23 cellular contexts compared by ENCODE assay signal in genomic region chr19:57648336-57649003, GRCh38. TPM values are rescaled to one million over a fixed set of nuclear protein-coding genes. Genes with fewer than 3 reads are reported as not detected.
DNase-seq lines count a peak whose midpoint lies in the region; ATAC-seq, FAIRE-seq and TF ChIP-seq lines count a peak whose summit lies in the region.
"Had no signal": no experiment of that assay in that cellular context is flagged by ENCODE, and none has a peak within 500 bp of the region (broad histone marks: within the 10 kb centered on the region; RNA-seq: fewer than 3 reads in every experiment).

No MANE protein-coding gene starts in this region.

- TF ChIP-seq EP300 in K562 (IDR thresholded peaks at IDR 0.05; ENCODE audit: low read length): no peak

- no peaks in the 10 kb centered on the region for H4K20me1 ChIP-seq in K562 (replicated peaks; ENCODE audit: control insufficient read depth, insufficient read depth, low read length)

- no peak overlapping the region for H3K27ac Mint-ChIP-seq in Caco-2 (ENCODE audit: unreplicated experiment)
- H3K27ac Mint-ChIP-seq: CD4-positive, alpha-beta T cell had no signal

- H3K36me3 ChIP-seq in A673 (ENCODE audit: insufficient read depth, low read length, poor library complexity, severe bottlenecking) (no peaks in the 10 kb centered on the region), HEK293 (ENCODE audit: control insufficient read depth in 2 of 2, insufficient read depth in 1 of 2, low read length in 2 of 2) (no peaks in the 10 kb centered on the region), K562 (ENCODE audit: control insufficient read depth, insufficient read depth, low read length) (no peaks in the 10 kb centered on the region), Caco-2 (ENCODE audit: control insufficient read depth, insufficient read depth, low read length) (no peaks in the 10 kb centered on the region)

- no peaks in the 10 kb centered on the region for H3K79me2 ChIP-seq in K562 (ENCODE audit: control insufficient read depth, insufficient read depth, low read length)

- H3K4me2 ChIP-seq in K562 (ENCODE audit: insufficient read depth, low read length): no peak overlapping the region

- ATAC-seq in K562 (no peak), HG02588 (IDR thresholded peaks at IDR 0.05; ENCODE audit: unreplicated experiment) (no peak)
- ATAC-seq: HepG2, left ventricle myocardium superior, mucosa of descending colon had no signal

- H3K9me3 ChIP-seq in A673 (ENCODE audit: low read depth, low read length, poor library complexity, severe bottlenecking): no peaks in the 10 kb centered on the region
- H3K9me3 ChIP-seq in HEK293 (ENCODE audit: control insufficient read depth, insufficient read depth, low read depth, low read length): no peaks in the 10 kb centered on the region
- H3K9me3 ChIP-seq in K562 (replicated peaks; ENCODE audit: control insufficient read depth, insufficient read depth, low read depth, low read length): peaks cover 2% of the 10 kb centered on the region; the same call in 1 of the 2 replicates
- peaks cover 11% of the 10 kb centered on the region; the same call in 1 of the 2 replicates for H3K9me3 ChIP-seq in Caco-2

- no peaks in the 10 kb centered on the region for H3K9me1 ChIP-seq in K562 (ENCODE audit: control insufficient read depth, insufficient read depth, low read length)

- no peak overlapping the region for H3K4me3 ChIP-seq in A673 (ENCODE audit: low read depth, low read length, poor library complexity, severe bottlenecking)
- no peak overlapping the region for H3K4me3 ChIP-seq in HEK293 (ENCODE audit: low read depth, low read length)
- no peak overlapping the region for H3K4me3 ChIP-seq in K562
- H3K4me3 ChIP-seq in Caco-2 (ENCODE audit: low read depth, low read length): no peak overlapping the region
- H3K4me3 ChIP-seq: mucosa of descending colon had no signal

- POLR2A ChIA-PET in A673 (lab: Charles Lee; ENCODE audit: low non-redundant PET) (no interaction called here), HEK293 (lab: Yijun Ruan, JAX) (no interaction called here), K562 (lab: Yijun Ruan, JAX) (no interaction called here), Caco-2 (lab: Charles Lee) (no interaction called here)

- TF ChIP-seq POLR2A in K562 (conservative IDR thresholded peaks at IDR 0.05): no peak

- peaks cover 15% of the 10 kb centered on the region for H3K4me1 Mint-ChIP-seq in Caco-2 (ENCODE audit: low read depth, unreplicated experiment)

- H3K27me3 Mint-ChIP-seq in Caco-2 (ENCODE audit: insufficient read depth, unreplicated experiment): no peaks in the 10 kb centered on the region

- FAIRE-seq in K562 (lab: Jason Lieb, UNC) (peak; percentile 19), urothelium cell line (lab: Jason Lieb, UNC) (no peak)
- FAIRE-seq: H1, HepG2 had no signal

- no peak overlapping the region for H2AFZ ChIP-seq in K562 (ENCODE audit: low read depth, low read length)

- no peak overlapping the region for H3K9ac ChIP-seq in K562 (ENCODE audit: insufficient read depth in 1 of 2, low read depth in 2 of 2, low read length in 2 of 2)

- BruUV-seq in A673 (replicated peaks; lab: Mats Ljungman, UMichigan) (no TSS peak), K562 (replicated peaks; lab: Mats Ljungman, UMichigan) (no TSS peak), Caco-2 (replicated peaks; lab: Mats Ljungman, UMichigan) (no TSS peak)

- no peak overlapping the region for H3K4me3 Mint-ChIP-seq in Caco-2 (ENCODE audit: unreplicated experiment)
- H3K4me3 Mint-ChIP-seq: CD4-positive, alpha-beta T cell had no signal

- intact Hi-C loops in A673 (cut with micrococcal nuclease; ENCODE audit: unreplicated experiment) (no loop called here), K562 (cut with micrococcal nuclease) (no loop called here), Caco-2 (cut with micrococcal nuclease; ENCODE audit: unreplicated experiment) (no loop called here)

- H3K4me1 ChIP-seq in A673 (ENCODE audit: insufficient read depth, low read length, poor library complexity, severe bottlenecking): no peaks in the 10 kb centered on the region
- no peaks in the 10 kb centered on the region for H3K4me1 ChIP-seq in HEK293 (ENCODE audit: control insufficient read depth, insufficient read depth, low read length)
- peaks cover 7 to 10% of the 10 kb centered on the region in 2 experiments; a peak in 3 of 5 replicates for H3K4me1 ChIP-seq in K562 (replicated peaks in 1 of 2; ENCODE audit: control insufficient read depth in 2 of 2, insufficient read depth in 2 of 2, low read length in 2 of 2)
- peaks cover 11% of the 10 kb centered on the region; the same call in 1 of the 2 replicates for H3K4me1 ChIP-seq in Caco-2

- H3K27me3 ChIP-seq in A673 (replicated peaks; ENCODE audit: insufficient read depth, low read depth, low read length, poor library complexity) (no peaks in the 10 kb centered on the region), K562 (ENCODE audit: control insufficient read depth in 2 of 2, insufficient read depth in 2 of 2, low read length in 2 of 2) (no peaks in the 10 kb centered on the region), Caco-2 (replicated peaks; ENCODE audit: control insufficient read depth, insufficient read depth, low read length) (no peaks in the 10 kb centered on the region; the same call in 1 of the 2 replicates)

- in situ Hi-C loops in K562 (cut with MboI): no loop called here

- H3K27ac ChIP-seq in A673 (ENCODE audit: low read depth, low read length, poor library complexity, severe bottlenecking) (no peak overlapping the region), HEK293 (ENCODE audit: extremely low read depth, low read depth, low read length) (no peak overlapping the region), K562 (ENCODE audit: extremely low read depth, low read depth, low read length) (no peak overlapping the region)

- CTCF ChIA-PET in A673 (lab: Charles Lee) (no interaction called here), HEK293 (lab: Yijun Ruan, JAX) (no interaction called here), K562 (lab: Yijun Ruan, JAX; ENCODE audit: low intra/inter-chr PET ratio) (no interaction called here), Caco-2 (lab: Charles Lee) (no interaction called here)

- DNase-seq in A673 (ENCODE audit: low spot score): peak; percentile 42
- DNase-seq in NCI-H2171 treated with DMSO at 0.1 percent for 48 hours (lab: John Stamatoyannopoulos, UW): peak; percentile 89
- no peak for DNase-seq in K562 (ENCODE audit: extremely low read depth in 1 of 4, low spot score in 3 of 4)
- DNase-seq in urothelium cell line (ENCODE audit: low spot score): no peak
- DNase-seq in GM19238 (ENCODE audit: insufficient read length, low spot score): no peak
- no peak for DNase-seq in Caco-2
- DNase-seq: ACHN; activated CD4-positive, alpha-beta T cell treated with anti-CD3 and anti-CD28 coated beads for 48 hours; activated CD8-positive, alpha-beta memory T cell treated with anti-CD3 and anti-CD28 coated beads, Interleukin-2, amount 50 U/mL, for 4 hours; activated gamma-delta T cell treated with Interleukin-2 at 50 U/mL for 16 hours; CD4-positive, alpha-beta T cell; effector memory CD4-positive, alpha-beta T cell; left ventricle myocardium superior; MM.1S; mucosa of descending colon; NCI-H526 treated with DMSO at 0.1 percent for 48 hours; T1000 had no signal

- 7% methylated on average over 6 of the region's 6 CpGs for WGBS in K562 (ENCODE audit: insufficient coverage, low coverage, missing lambda C conversion rate)

- peaks cover 23% of the 10 kb centered on the region for H3K9me3 Mint-ChIP-seq in Caco-2 (ENCODE audit: unreplicated experiment)

- no peak for TF ChIP-seq CTCF in A673 (conservative IDR thresholded peaks at IDR 0.05; ENCODE audit: low read depth, low read length)
- TF ChIP-seq CTCF in HEK293 (tag by site-specific recombination; IDR thresholded peaks at IDR 0.05): no peak
- TF ChIP-seq CTCF in K562 (IDR thresholded peaks at IDR 0.05 in 2 of 3, conservative IDR thresholded peaks at IDR 0.05 in 1 of 3; ENCODE audit: insufficient read depth in 2 of 3, low read depth in 1 of 3, low read length in 3 of 3): no peak
- no peak for TF ChIP-seq CTCF in Caco-2 (IDR thresholded peaks at IDR 0.05; ENCODE audit: insufficient read depth in 1 of 2, low read depth in 1 of 2, low read length in 1 of 2, severe bottlenecking in 1 of 2, unreplicated experiment in 1 of 2)

- H3K36me3 Mint-ChIP-seq in Caco-2 (ENCODE audit: insufficient read depth, unreplicated experiment): peaks cover 10% of the 10 kb centered on the region

- no peak for TF ChIP-seq RAD21 in K562 (CRISPR knock-in tag; conservative IDR thresholded peaks at IDR 0.05 in 1 of 2, IDR thresholded peaks at IDR 0.05 in 1 of 2)

RNA-seq across cellular contexts. Expression of gene ZNF211, which starts 15.5 kb away (rescaled TPM):
- total RNA-seq in A673 (2021) (8.2 and 10.1 TPM in 2 replicates), K562 (2014; rRNA removed) (3.7 and 4.3 TPM in 2 replicates), K562 (2014; rRNA removed; fragmentation: Illumina TruSeq; extraction: Trizol) (6.3 and 6.6 TPM in 2 replicates), K562 (2015; rRNA removed; fragmentation: Illumina TruSeq; extraction: Trizol) (4.9 and 5.1 TPM in 2 replicates), K562 (2021) (4.1 and 4.2 TPM in 2 replicates), Caco-2 (2022) (10.5 and 13.3 TPM in 2 replicates)
- total RNA-seq in K562 (2011; cell fraction: chromatin; rRNA removed; ENCODE audit: low replicate concordance): 11.8 and 17.5 TPM in 2 replicates
- total RNA-seq in K562 (2011; cell fraction: nucleolus; rRNA removed): 11.2 and 12.1 TPM in 2 replicates
- 12.6 and 12.8 TPM in 2 replicates for total RNA-seq in K562 (2011; cell fraction: nucleoplasm; rRNA removed)
- polyA plus RNA-seq in K562 (2011; rRNA removed) (8.5 and 11.6 TPM in 2 replicates), K562 (2014; fragmentation: Illumina TruSeq; extraction: Trizol) (4.5 and 5.1 TPM in 2 replicates), K562 (2014; fragmentation: Nextera tagmentation; extraction: Ambion mirVana) (1 to 10 TPM; 1.3 to 1.7 TPM), K562 (2014; rRNA removed) (6.6 and 7.8 TPM in 2 replicates)
- 3.5 and 4.2 TPM in 2 replicates for polyA plus RNA-seq in K562 (2011; cell fraction: cytosol; rRNA removed)
- polyA plus RNA-seq in K562 (2011; cell fraction: nucleus; rRNA removed): 16.0 and 19.0 TPM in 2 replicates
- 3.4 and 4.7 TPM in 2 replicates for polyA plus RNA-seq in K562 (2012)
- polyA minus RNA-seq in K562 (2011; rRNA and poly(A)+ RNA removed): 8.1 and 10.1 TPM in 2 replicates
- polyA minus RNA-seq in K562 (2011; cell fraction: cytosol; rRNA and poly(A)+ RNA removed): 3.0 and 4.7 TPM in 2 replicates
- polyA minus RNA-seq in K562 (2011; cell fraction: nucleus; rRNA and poly(A)+ RNA removed): 12.7 and 14.9 TPM in 2 replicates

RNA-seq across cellular contexts. Expression of gene ZSCAN4, which starts 20.3 kb away (rescaled TPM):
- total RNA-seq in A673 (2021): not detected in 2 replicates
- total RNA-seq in K562 (2011; cell fraction: chromatin; rRNA removed; ENCODE audit: low replicate concordance): not detected in 2 replicates
- not detected in 2 replicates for total RNA-seq in K562 (2011; cell fraction: nucleolus; rRNA removed)
- total RNA-seq in K562 (2011; cell fraction: nucleoplasm; rRNA removed): not detected in 2 replicates
- total RNA-seq in K562 (2014; rRNA removed): not detected in 2 replicates
- total RNA-seq in K562 (2014; rRNA removed; fragmentation: Illumina TruSeq; extraction: Trizol): not detected in 2 replicates
- total RNA-seq in K562 (2015; rRNA removed; fragmentation: Illumina TruSeq; extraction: Trizol): not detected in 2 replicates
- total RNA-seq in K562 (2021): not detected in 2 replicates
- not detected in 2 replicates for polyA plus RNA-seq in K562 (2011; rRNA removed)
- polyA plus RNA-seq in K562 (2011; cell fraction: cytosol; rRNA removed): not detected in 2 replicates
- not detected in 2 replicates for polyA plus RNA-seq in K562 (2011; cell fraction: nucleus; rRNA removed)
- not detected in 2 replicates for polyA plus RNA-seq in K562 (2012)
- polyA plus RNA-seq in K562 (2014; fragmentation: Illumina TruSeq; extraction: Trizol): not detected in 2 replicates
- not detected for polyA plus RNA-seq in K562 (2014; fragmentation: Nextera tagmentation; extraction: Ambion mirVana)
- polyA plus RNA-seq in K562 (2014; rRNA removed): not detected in 2 replicates
- not detected in 2 replicates for polyA minus RNA-seq in K562 (2011; rRNA and poly(A)+ RNA removed)
- not detected in 2 replicates for polyA minus RNA-seq in K562 (2011; cell fraction: cytosol; rRNA and poly(A)+ RNA removed)
- polyA minus RNA-seq in K562 (2011; cell fraction: nucleus; rRNA and poly(A)+ RNA removed): not detected in 2 replicates
- total RNA-seq in Caco-2 (2022): not detected in 2 replicates
- total RNA-seq: CD4-positive, alpha-beta T cell; fibroblast of lung; H1; left ventricle myocardium superior; temporal lobe had no signal
- polyA plus RNA-seq: fibroblast of lung, H1 had no signal

RNA-seq across cellular contexts. Expression of gene ZNF551, which starts 33.3 kb away (rescaled TPM):
- 12.7 and 17.8 TPM in 2 replicates for total RNA-seq in A673 (2021)
- 34.2 and 53.7 TPM in 2 replicates for total RNA-seq in K562 (2011; cell fraction: chromatin; rRNA removed; ENCODE audit: low replicate concordance)
- total RNA-seq in K562 (2011; cell fraction: nucleolus; rRNA removed): 26.5 and 27.1 TPM in 2 replicates
- 38.1 and 55.0 TPM in 2 replicates for total RNA-seq in K562 (2011; cell fraction: nucleoplasm; rRNA removed)
- total RNA-seq in K562 (2014; rRNA removed): 11.2 TPM in 2 replicates
- 13.3 and 14.1 TPM in 2 replicates for total RNA-seq in K562 (2014; rRNA removed; fragmentation: Illumina TruSeq; extraction: Trizol)
- 10.1 TPM in 2 replicates for total RNA-seq in K562 (2015; rRNA removed; fragmentation: Illumina TruSeq; extraction: Trizol)
- 8.1 and 10.8 TPM in 2 replicates for total RNA-seq in K562 (2021)
- 8.1 and 12.4 TPM in 2 replicates for polyA plus RNA-seq in K562 (2011; rRNA removed)
- 5.8 and 6.7 TPM in 2 replicates for polyA plus RNA-seq in K562 (2011; cell fraction: cytosol; rRNA removed)
- 5.4 and 7.4 TPM in 2 replicates for polyA plus RNA-seq in K562 (2011; cell fraction: nucleus; rRNA removed)
- polyA plus RNA-seq in K562 (2012): 5.3 and 6.0 TPM in 2 replicates
- 8.9 and 10.5 TPM in 2 replicates for polyA plus RNA-seq in K562 (2014; fragmentation: Illumina TruSeq; extraction: Trizol)
- 1 to 10 TPM; 2.6 TPM for polyA plus RNA-seq in K562 (2014; fragmentation: Nextera tagmentation; extraction: Ambion mirVana)
- 9.6 and 10.2 TPM in 2 replicates for polyA plus RNA-seq in K562 (2014; rRNA removed)
- 18.5 and 18.8 TPM in 2 replicates for polyA minus RNA-seq in K562 (2011; rRNA and poly(A)+ RNA removed)
- 11.3 and 15.4 TPM in 2 replicates for polyA minus RNA-seq in K562 (2011; cell fraction: cytosol; rRNA and poly(A)+ RNA removed)
- 10.8 and 11.3 TPM in 2 replicates for polyA minus RNA-seq in K562 (2011; cell fraction: nucleus; rRNA and poly(A)+ RNA removed)
- 12.7 and 14.8 TPM in 2 replicates for total RNA-seq in Caco-2 (2022)

RNA-seq across cellular contexts. Expression of gene ZNF134, which starts 34.4 kb away (rescaled TPM):
- total RNA-seq in A673 (2021): 24.3 and 24.7 TPM in 2 replicates
- 6.6 and 10.5 TPM in 2 replicates for total RNA-seq in K562 (2011; cell fraction: chromatin; rRNA removed; ENCODE audit: low replicate concordance)
- 6.3 and 8.8 TPM in 2 replicates for total RNA-seq in K562 (2011; cell fraction: nucleolus; rRNA removed)
- total RNA-seq in K562 (2011; cell fraction: nucleoplasm; rRNA removed): 7.3 and 9.7 TPM in 2 replicates
- 10.0 and 13.4 TPM in 2 replicates for total RNA-seq in K562 (2014; rRNA removed)
- total RNA-seq in K562 (2014; rRNA removed; fragmentation: Illumina TruSeq; extraction: Trizol): 5.5 and 5.9 TPM in 2 replicates
- 4.6 and 5.7 TPM in 2 replicates for total RNA-seq in K562 (2015; rRNA removed; fragmentation: Illumina TruSeq; extraction: Trizol)
- total RNA-seq in K562 (2021): 6.3 and 7.0 TPM in 2 replicates
- 3.1 and 6.6 TPM in 2 replicates for polyA plus RNA-seq in K562 (2011; rRNA removed)
- 3.1 and 3.6 TPM in 2 replicates for polyA plus RNA-seq in K562 (2011; cell fraction: cytosol; rRNA removed)
- 3.7 and 6.7 TPM in 2 replicates for polyA plus RNA-seq in K562 (2011; cell fraction: nucleus; rRNA removed)
- 5.0 and 5.2 TPM in 2 replicates for polyA plus RNA-seq in K562 (2012)
- 4.8 and 5.2 TPM in 2 replicates for polyA plus RNA-seq in K562 (2014; fragmentation: Illumina TruSeq; extraction: Trizol)
- polyA plus RNA-seq in K562 (2014; fragmentation: Nextera tagmentation; extraction: Ambion mirVana): 1 to 10 TPM; 1.3 to 1.5 TPM
- polyA plus RNA-seq in K562 (2014; rRNA removed): 6.5 and 7.0 TPM in 2 replicates
- polyA minus RNA-seq in K562 (2011; rRNA and poly(A)+ RNA removed): 5.8 and 7.7 TPM in 2 replicates
- polyA minus RNA-seq in K562 (2011; cell fraction: cytosol; rRNA and poly(A)+ RNA removed): 2.8 and 3.4 TPM in 2 replicates
- 5.0 and 6.1 TPM in 2 replicates for polyA minus RNA-seq in K562 (2011; cell fraction: nucleus; rRNA and poly(A)+ RNA removed)
- total RNA-seq in Caco-2 (2022): 6.6 and 6.8 TPM in 2 replicates

RNA-seq across cellular contexts. Expression of gene ZNF530, which starts 48.8 kb away (rescaled TPM):
- total RNA-seq in A673 (2021) (9.4 and 11.3 TPM in 2 replicates), K562 (2014; rRNA removed) (3.2 and 5.9 TPM in 2 replicates), K562 (2014; rRNA removed; fragmentation: Illumina TruSeq; extraction: Trizol) (4.1 and 5.0 TPM in 2 replicates), K562 (2015; rRNA removed; fragmentation: Illumina TruSeq; extraction: Trizol) (3.0 and 3.1 TPM in 2 replicates), K562 (2021) (3.5 and 4.0 TPM in 2 replicates), Caco-2 (2022) (8.6 and 8.8 TPM in 2 replicates)
- total RNA-seq in K562 (2011; cell fraction: chromatin; rRNA removed; ENCODE audit: low replicate concordance): 9.5 and 10.6 TPM in 2 replicates
- total RNA-seq in K562 (2011; cell fraction: nucleolus; rRNA removed): 9.7 and 11.2 TPM in 2 replicates
- 10.9 and 12.1 TPM in 2 replicates for total RNA-seq in K562 (2011; cell fraction: nucleoplasm; rRNA removed)
- polyA plus RNA-seq in K562 (2011; rRNA removed) (4.2 and 5.0 TPM in 2 replicates), K562 (2014; fragmentation: Illumina TruSeq; extraction: Trizol) (2.6 and 4.1 TPM in 2 replicates), K562 (2014; fragmentation: Nextera tagmentation; extraction: Ambion mirVana) (under 1 TPM; 0.28 to 0.78 TPM), K562 (2014; rRNA removed) (2.2 and 4.1 TPM in 2 replicates)
- 3.2 and 4.1 TPM in 2 replicates for polyA plus RNA-seq in K562 (2011; cell fraction: cytosol; rRNA removed)
- 3.9 and 7.4 TPM in 2 replicates for polyA plus RNA-seq in K562 (2011; cell fraction: nucleus; rRNA removed)
- polyA plus RNA-seq in K562 (2012): 2.4 and 4.6 TPM in 2 replicates
- polyA minus RNA-seq in K562 (2011; rRNA and poly(A)+ RNA removed): 4.7 and 4.8 TPM in 2 replicates
- polyA minus RNA-seq in K562 (2011; cell fraction: cytosol; rRNA and poly(A)+ RNA removed): 1.0 and 1.4 TPM in 2 replicates
- 7.1 and 7.9 TPM in 2 replicates for polyA minus RNA-seq in K562 (2011; cell fraction: nucleus; rRNA and poly(A)+ RNA removed)

Comparison
In these comparisons a context has a peak if more than half of its experiments do, and no peak if none do; other contexts are left out.
1. DNase-seq: peak in A673 (single experiment) and NCI-H2171 treated with DMSO at 0.1 percent for 48 hours (single experiment); none in K562 (0 of 4), urothelium cell line (single experiment), GM19238 (single experiment) and Caco-2 (0 of 2).